In the genomic region with DNA sequence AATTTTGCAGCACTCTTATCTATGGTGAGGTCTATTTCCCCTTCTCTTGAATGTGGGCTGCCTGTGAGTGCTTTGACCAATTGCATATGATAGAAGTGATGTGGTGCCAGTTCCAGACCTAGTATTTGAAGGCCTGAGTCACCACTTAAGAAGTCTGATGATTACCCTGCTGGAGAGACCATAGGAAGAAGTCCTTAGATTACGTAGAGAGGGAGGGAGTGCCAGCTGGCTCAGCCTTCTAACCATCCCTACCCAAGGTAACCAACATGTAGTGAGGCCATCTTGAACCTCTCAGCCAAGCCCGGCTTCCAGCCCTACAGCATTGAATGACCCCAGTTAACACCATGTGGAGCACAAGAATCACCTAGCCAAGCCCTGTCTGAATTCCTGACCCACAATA, we compare ENCODE assay signal across 23 cellular contexts.
DNase-seq lines count a peak whose midpoint lies in the region; ATAC-seq and TF ChIP-seq lines count a peak whose summit lies in the region.
"Had no signal": no experiment of that assay in that cellular context is flagged by ENCODE, and none has a peak within 500 bp of the region (broad histone marks: within the 10 kb centered on the region; RNA-seq: fewer than 3 reads in every experiment).

No MANE protein-coding gene starts in this region.

- H3K36me3 ChIP-seq in PC-3 (ENCODE audit: low read depth, low read length) = no peaks in the 10 kb centered on the region
- H3K36me3 ChIP-seq: Peyer's patch had no signal

- CTCF ChIA-PET in PC-3 (lab: Charles Lee) = no interaction called here

- no peak overlapping the region for H2AFZ ChIP-seq in PC-3 (ENCODE audit: low read length)

- no peak overlapping the region for H3K27ac ChIP-seq in PC-3 (ENCODE audit: low read length)
- H3K27ac ChIP-seq: Peyer's patch had no signal

- no peaks in the 10 kb centered on the region for H3K9me3 ChIP-seq in PC-3 (ENCODE audit: low read length)
- H3K9me3 ChIP-seq: Peyer's patch had no signal

- H3K4me1 ChIP-seq in PC-3 (ENCODE audit: insufficient read depth, low read length) = no peaks in the 10 kb centered on the region
- H3K4me1 ChIP-seq: Peyer's patch had no signal

- intact Hi-C loops in PC-3 (cut with micrococcal nuclease) = no loop called here

- no peak overlapping the region for H3K9ac ChIP-seq in PC-3 (ENCODE audit: low read length)

- H3K4me2 ChIP-seq in PC-3 (ENCODE audit: low read length) = no peak overlapping the region

- no peaks in the 10 kb centered on the region for H3K9me2 ChIP-seq in PC-3 (replicated peaks; ENCODE audit: low read length)

- H3K4me3 ChIP-seq in PC-3 (ENCODE audit: low read length) = no peak overlapping the region
- H3K4me3 ChIP-seq in retinal pigment epithelial cell (ENCODE audit: low read length) = no peak overlapping the region
- H3K4me3 ChIP-seq: GM12878, Peyer's patch had no signal

- no peak for TF ChIP-seq CTCF in PC-3 (conservative IDR thresholded peaks at IDR 0.05; ENCODE audit: low read depth, low read length)
- no peak for TF ChIP-seq CTCF in retinal pigment epithelial cell (conservative IDR thresholded peaks at IDR 0.05; ENCODE audit: low read depth, low read length)

- H4K20me1 ChIP-seq in PC-3 (ENCODE audit: low read length) = no peaks in the 10 kb centered on the region

- no TSS peak for BruUV-seq in PC-3 (replicated peaks; lab: Mats Ljungman, UMichigan)

- 0 out of 2 replicates have a peak, but pooled peaks cover 10% of the 10 kb centered on the region for H3K27me3 ChIP-seq in PC-3 (ENCODE audit: low read length)
- H3K27me3 ChIP-seq: Peyer's patch had no signal

- H3K79me2 ChIP-seq in PC-3 (ENCODE audit: low read length) = no peaks in the 10 kb centered on the region

- POLR2A ChIA-PET in PC-3 (lab: Charles Lee; ENCODE audit: unreplicated experiment) = no interaction called here

- ATAC-seq in PC-3 = no peak
- ATAC-seq in GM18873 (IDR thresholded peaks at IDR 0.05; ENCODE audit: low FRiP score, unreplicated experiment) = no peak
- ATAC-seq in HG02938 (IDR thresholded peaks at IDR 0.05; ENCODE audit: unreplicated experiment) = no peak
- ATAC-seq in GM19324 (IDR thresholded peaks at IDR 0.05; ENCODE audit: low FRiP score, unreplicated experiment) = no peak
- ATAC-seq: GM12878, T-helper 17 cell had no signal

- no peaks in the 10 kb centered on the region for H3F3A ChIP-seq in PC-3 (ENCODE audit: low read length, unreplicated experiment)

- DNase-seq in EL = peak; percentile 0
- DNase-seq in HS-27A (ENCODE audit: low read depth) = peak; percentile 2
- peak; percentile 2 for DNase-seq in PC-3
- DNase-seq in retinal pigment epithelial cell (ENCODE audit: low read depth) = peak; percentile 2
- DNase-seq: AML-193; C1 segment of cervical spinal cord; Calu3; CD8-positive, alpha-beta memory T cell; DMS153; Kasumi-1; NCI-H1417; NCI-H187 treated with DMSO at 0.1 percent for 48 hours; NCI-H2107; NCI-H510A treated with DMSO at 0.1 percent for 48 hours; NCI-H774; NK-92 treated with Interleukin-12 subunit alpha and Interleukin-12 subunit beta, amount 100 ng/mL, for 24 hours; Peyer's patch; SW 1271; T-helper 17 cell had no signal
